Comparison of ENCODE assay signal across 8 cellular contexts in the genomic region with DNA sequence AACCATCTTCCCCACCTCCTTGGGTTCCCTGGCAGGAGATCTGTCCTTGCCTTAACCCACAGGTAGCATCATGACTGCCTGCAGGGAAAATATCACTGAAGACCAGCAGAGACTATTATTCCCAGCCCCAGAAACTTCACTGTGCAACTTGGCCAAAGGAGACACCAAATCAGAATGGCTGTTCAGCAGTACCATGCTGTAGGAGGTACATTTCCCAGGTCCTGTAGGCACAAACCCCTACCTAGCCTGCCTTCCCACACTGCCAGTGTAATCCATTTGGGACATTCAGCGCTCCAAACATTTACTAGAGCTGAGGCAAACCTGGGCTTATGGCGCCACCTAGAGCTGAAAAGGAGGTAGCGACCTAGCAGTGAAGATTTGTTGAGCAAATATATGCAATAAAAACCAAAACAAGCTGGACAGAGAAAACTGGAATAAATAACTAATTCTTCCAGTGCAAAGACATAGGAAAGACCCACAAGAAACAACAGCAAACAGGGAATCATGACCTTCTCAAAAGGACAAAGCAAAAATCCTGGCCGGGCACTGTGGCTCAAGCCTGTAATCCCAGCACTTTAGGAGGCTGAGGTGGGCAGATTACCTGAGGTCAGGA.
DNase-seq lines count a peak whose midpoint lies in the region; ATAC-seq and TF ChIP-seq lines count a peak whose summit lies in the region.

No MANE protein-coding gene starts in this region.

- ATAC-seq in GM21737 (IDR thresholded peaks at IDR 0.05; ENCODE audit: unreplicated experiment), result no peak

- no peaks in the 10 kb centered on the region for H3K27me3 Mint-ChIP-seq in H9 (ENCODE audit: low read depth)

- no peak overlapping the region for H2BK15ac ChIP-seq in H9 (ENCODE audit: low read depth, low read length)

- no peak overlapping the region for H3K18ac ChIP-seq in H9 (ENCODE audit: insufficient read length, low read depth, low read length)

- no CpG with 5 or more reads among the region's 4 CpGs for WGBS in H9 (ENCODE audit: extremely low coverage, insufficient read length, low lambda C conversion rate)

- no peak overlapping the region for H3K9ac ChIP-seq in H9 (ENCODE audit: extremely low read depth, insufficient read length, low read length)

- no peak overlapping the region for H2BK12ac ChIP-seq in H9 (ENCODE audit: insufficient read length, low read depth, low read length)

- H3K36me3 Mint-ChIP-seq in H9 (ENCODE audit: insufficient read depth in 1 of 3, low read depth in 3 of 3), result peaks cover 24 to 56% (median 47%) of the 10 kb centered on the region in 3 experiments

- H3K23ac ChIP-seq in H9 (ENCODE audit: insufficient read length, low read depth, low read length), result no peak overlapping the region

- no peak overlapping the region for H3K4me3 ChIP-seq in neutrophil (ENCODE audit: low read depth in 1 of 2, low read length in 1 of 2)

- no peak overlapping the region for H2AK5ac ChIP-seq in H9 (ENCODE audit: insufficient read length, low read length)

- peaks cover under 1% of the 10 kb centered on the region for H3K9me3 ChIP-seq in H9 (ENCODE audit: control insufficient read depth, low read depth, low read length)
- H3K9me3 ChIP-seq in neutrophil, result no peaks in the 10 kb centered on the region

- H4K5ac ChIP-seq in H9 (ENCODE audit: insufficient read length, low read depth, low read length), result no peak overlapping the region

- no peak overlapping the region for H3K4me2 ChIP-seq in H9 (ENCODE audit: insufficient read depth, insufficient read length, low read length)

- no peaks in the 10 kb centered on the region for H3K79me2 ChIP-seq in H9 (ENCODE audit: insufficient read depth, low read length)

- H3K79me1 ChIP-seq in H9 (ENCODE audit: insufficient read depth, low read depth, low read length, poor library complexity, severe bottlenecking), result no peaks in the 10 kb centered on the region

- H2BK20ac ChIP-seq in H9 (ENCODE audit: low read depth, low read length, poor library complexity, severe bottlenecking), result no peak overlapping the region

- H4K20me1 ChIP-seq in H9 (ENCODE audit: control insufficient read depth, insufficient read depth, insufficient read length), result no peaks in the 10 kb centered on the region

- DNase-seq in ELR (ENCODE audit: low read depth) (peak; percentile 77), H9 (peak; percentile 72), NCI-H2171 (lab: John Stamatoyannopoulos, UW) (peak; percentile 30), fibroblast of gingiva (ENCODE audit: low read depth) (peak; percentile 49), occipital lobe (lab: John Stamatoyannopoulos, UW) (no peak)
- peak; percentile 2 to 4 for DNase-seq in activated CD8-positive, alpha-beta memory T cell treated with anti-CD3 and anti-CD28 coated beads for 4 hours (ENCODE audit: low read depth in 2 of 2)

- no peak overlapping the region for H3K14ac ChIP-seq in H9 (ENCODE audit: insufficient read depth, low read length)

- H3T11ph ChIP-seq in H9 (ENCODE audit: low read length), result no peak overlapping the region

- TF ChIP-seq CTCF in H9 (conservative IDR thresholded peaks at IDR 0.05) (peak; percentile 86), neutrophil (IDR thresholded peaks at IDR 0.05) (peak; percentile 51)

- H3K27ac Mint-ChIP-seq in H9, result no peak overlapping the region

- H3K4me1 Mint-ChIP-seq in H9, result no peaks in the 10 kb centered on the region

- H4K91ac ChIP-seq in H9 (ENCODE audit: insufficient read length, low read depth, low read length), result no peak overlapping the region

- peaks cover 25% of the 10 kb centered on the region for H3K36me3 ChIP-seq in neutrophil

- H3K23me2 ChIP-seq in H9 (ENCODE audit: insufficient read length, low read depth, low read length, poor library complexity, severe bottlenecking), result no peaks in the 10 kb centered on the region

- H3K27ac ChIP-seq in H9 (ENCODE audit: insufficient read length, low read depth, low read length) (no peak overlapping the region), neutrophil (no peak overlapping the region)

- no peak overlapping the region for H2BK5ac ChIP-seq in H9 (ENCODE audit: insufficient read length, low read length)

- no peak overlapping the region for H3K4me3 Mint-ChIP-seq in H9

- no peak overlapping the region for H3K4ac ChIP-seq in H9 (ENCODE audit: low read depth, low read length)

- no peak overlapping the region for H4K8ac ChIP-seq in H9 (replicated peaks; ENCODE audit: insufficient read length, low read depth, low read length)

- H3K4me1 ChIP-seq in H9 (ENCODE audit: insufficient read depth, low read length) (no peaks in the 10 kb centered on the region), neutrophil (ENCODE audit: control insufficient read depth in 1 of 2, insufficient read depth in 1 of 2, low read depth in 1 of 2, low read length in 1 of 2) (no peaks in the 10 kb centered on the region)

- H3K56ac ChIP-seq in H9 (ENCODE audit: insufficient read length, low read depth, low read length), result no peak overlapping the region

- H2BK120ac ChIP-seq in H9 (ENCODE audit: low read depth, low read length, poor library complexity, severe bottlenecking), result no peak overlapping the region

- no peaks in the 10 kb centered on the region for H3K27me3 ChIP-seq in H9 (ENCODE audit: insufficient read depth, low read length)
- H3K27me3 ChIP-seq in neutrophil, result no peaks in the 10 kb centered on the region

- peaks cover 1 to 4% of the 10 kb centered on the region in 2 experiments; a peak in 3 of 5 replicates for H3K9me3 Mint-ChIP-seq in H9

- H2AFZ ChIP-seq in H9 (ENCODE audit: low read length), result no peak overlapping the region
